ENCODE assay signal across 9 cellular contexts in the genomic region with DNA sequence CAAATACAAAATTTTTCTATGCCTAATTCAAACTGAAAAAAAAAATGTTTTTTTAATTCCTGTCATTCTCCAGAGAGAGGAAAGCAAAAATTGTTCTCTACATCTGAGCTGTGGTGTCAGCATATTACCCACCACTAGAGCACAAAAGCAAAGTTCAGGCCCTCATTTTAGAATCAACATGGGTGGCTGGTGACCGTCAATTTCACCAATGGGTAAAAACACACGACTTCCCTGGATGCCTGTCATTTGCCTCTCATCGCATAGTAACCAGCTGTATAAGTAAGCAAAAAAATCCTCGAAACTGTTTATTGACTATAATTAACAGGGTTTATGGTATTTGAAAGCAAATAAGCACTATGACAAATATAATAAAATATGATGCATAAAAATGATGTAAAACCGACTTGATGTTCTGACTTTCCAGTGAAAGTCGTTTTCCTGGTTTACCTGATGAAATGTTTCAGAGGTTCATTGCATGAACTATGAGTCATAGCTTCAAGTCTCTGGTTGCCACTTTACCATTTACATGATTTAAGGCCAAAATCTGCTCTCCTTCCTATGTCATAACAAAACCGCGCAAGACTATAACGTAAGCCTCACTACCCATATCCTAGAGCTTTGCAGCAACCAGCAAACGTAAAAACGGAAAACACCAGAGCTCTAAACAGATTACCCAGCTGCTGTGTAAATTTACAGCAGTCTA.
DNase-seq lines count a peak whose midpoint lies in the region; TF ChIP-seq lines count a peak whose summit lies in the region.
"Had no signal": no experiment of that assay in that cellular context is flagged by ENCODE, and none has a peak within 500 bp of the region (broad histone marks: within the 10 kb centered on the region; RNA-seq: fewer than 3 reads in every experiment).

No MANE protein-coding gene starts in this region.

- peaks cover 6% of the 10 kb centered on the region for H3K4me1 ChIP-seq in CD8-positive, alpha-beta memory T cell (ENCODE audit: insufficient read depth, low read length)
- H3K4me1 ChIP-seq in Loucy (ENCODE audit: insufficient read depth, low read length, poor library complexity, severe bottlenecking) = no peaks in the 10 kb centered on the region
- peaks cover 7% of the 10 kb centered on the region for H3K4me1 ChIP-seq in mesenchymal stem cell (ENCODE audit: control insufficient read depth, insufficient read depth, low read depth, low read length)
- H3K4me1 ChIP-seq: prostate gland had no signal

- no peak overlapping the region for H3K23ac ChIP-seq in mesenchymal stem cell (ENCODE audit: low read length in 2 of 2)

- H3K27me3 Mint-ChIP-seq in CD8-positive, alpha-beta memory T cell = no peaks in the 10 kb centered on the region

- no peaks in the 10 kb centered on the region for H3K9me2 ChIP-seq in Loucy (replicated peaks; ENCODE audit: low read depth, low read length)

- no peak overlapping the region for H3K27ac ChIP-seq in CD8-positive, alpha-beta memory T cell (ENCODE audit: low read depth, low read length)
- H3K27ac ChIP-seq in mesenchymal stem cell (ENCODE audit: low read length, poor library complexity, severe bottlenecking) = peak overlapping the region; percentile 20
- H3K27ac ChIP-seq: prostate gland had no signal

- peaks cover 0 to 4% (median 0%) of the 10 kb centered on the region in 3 donors for H3K36me3 Mint-ChIP-seq in CD8-positive, alpha-beta memory T cell

- no peaks in the 10 kb centered on the region for H3F3A ChIP-seq in Loucy (ENCODE audit: low read depth)

- H3K14ac ChIP-seq in mesenchymal stem cell (ENCODE audit: low read length in 2 of 2) = no peak overlapping the region

- H2AFZ ChIP-seq in Loucy (ENCODE audit: low read length) (no peak overlapping the region), mesenchymal stem cell (ENCODE audit: low read depth, low read length) (no peak overlapping the region)

- H2BK12ac ChIP-seq in mesenchymal stem cell (ENCODE audit: low read length in 2 of 2) = no peak overlapping the region

- DNase-seq in CD8-positive, alpha-beta memory T cell = peak in 2 of 5 donors; percentile 51 to 54
- peak; percentile 86 for DNase-seq in amniotic epithelial cell (ENCODE audit: low read depth)
- DNase-seq in mesenchymal stem cell = peak; percentile 22
- DNase-seq in activated effector memory CD4-positive, alpha-beta T cell treated with Interleukin-2 at 50 U/mL for 16 hours = no peak
- DNase-seq in retina = no peak
- DNase-seq in stimulated activated CD8-positive, alpha-beta memory T cell treated with anti-CD3 and anti-CD28 coated beads, Interleukin-4, amount 100 ng/mL, for 48 hours = no peak
- no peak for DNase-seq in NCI-H1694 (lab: John Stamatoyannopoulos, UW)

- H4K20me1 ChIP-seq in Loucy (ENCODE audit: insufficient read depth, low read length, poor library complexity, severe bottlenecking) = no peaks in the 10 kb centered on the region

- no peaks in the 10 kb centered on the region for H3K79me1 ChIP-seq in mesenchymal stem cell (replicated peaks; ENCODE audit: low read length, poor library complexity, severe bottlenecking)

- H3K4me3 Mint-ChIP-seq in CD8-positive, alpha-beta memory T cell = peak overlapping the region in 5 of 7 donors; percentile 1 to 52 (median 20)

- H3K9ac ChIP-seq in Loucy (ENCODE audit: low read depth, low read length, poor library complexity, severe bottlenecking) (no peak overlapping the region), mesenchymal stem cell (ENCODE audit: low read length) (no peak overlapping the region)

- no peak overlapping the region for H3K4me3 ChIP-seq in CD8-positive, alpha-beta memory T cell (ENCODE audit: low read length)
- H3K4me3 ChIP-seq in Loucy (ENCODE audit: low read length, poor library complexity, severe bottlenecking) = no peak overlapping the region
- H3K4me3 ChIP-seq in mesenchymal stem cell (ENCODE audit: insufficient read depth in 1 of 2, low read depth in 1 of 2, low read length in 2 of 2) = no peak overlapping the region
- H3K4me3 ChIP-seq: prostate gland had no signal

- CTCF ChIA-PET in CD8-positive, alpha-beta memory T cell (lab: Charles Lee) = interaction anchor here (0.8 to 2.3 kb wide), 9 partner anchors 10 to 60 kb away, joined by 3 to 11 read pairs (median 4); partner anchors contain the start of gene THBS1

- H3K4me2 ChIP-seq in Loucy (ENCODE audit: low read depth, low read length, poor library complexity, severe bottlenecking) (no peak overlapping the region), mesenchymal stem cell (ENCODE audit: low read length, poor library complexity, severe bottlenecking) (no peak overlapping the region)

- H3K9me3 ChIP-seq in CD8-positive, alpha-beta memory T cell (ENCODE audit: low read length) = no peaks in the 10 kb centered on the region
- H3K9me3 ChIP-seq in Loucy (ENCODE audit: insufficient read depth, low read depth, low read length) = no peaks in the 10 kb centered on the region
- no peaks in the 10 kb centered on the region for H3K9me3 ChIP-seq in mesenchymal stem cell (ENCODE audit: control insufficient read depth, low read length)
- H3K9me3 ChIP-seq: prostate gland had no signal

- H2BK5ac ChIP-seq in mesenchymal stem cell (ENCODE audit: low read depth, low read length, poor library complexity, severe bottlenecking) = no peak overlapping the region

- H2AK5ac ChIP-seq in mesenchymal stem cell (ENCODE audit: low read length, severe bottlenecking) = no peak overlapping the region

- no peaks in the 10 kb centered on the region for H3K27me3 ChIP-seq in CD8-positive, alpha-beta memory T cell (ENCODE audit: insufficient read depth, low read length, poor library complexity, severe bottlenecking)
- H3K27me3 ChIP-seq in Loucy (ENCODE audit: insufficient read depth, low read length, poor library complexity, severe bottlenecking) (no peaks in the 10 kb centered on the region), mesenchymal stem cell (ENCODE audit: control insufficient read depth in 1 of 2, insufficient read depth in 1 of 2, low read length in 2 of 2) (no peaks in the 10 kb centered on the region)

- H3K4me1 Mint-ChIP-seq in CD8-positive, alpha-beta memory T cell = peaks cover 37 to 60% (median 39%) of the 10 kb centered on the region in 3 donors

- no peaks in the 10 kb centered on the region for H3K79me2 ChIP-seq in Loucy (ENCODE audit: insufficient read depth, low read length)

- TF ChIP-seq CTCF in Loucy (conservative IDR thresholded peaks at IDR 0.05; ENCODE audit: low read length) = peak; percentile 29

- peaks cover 0 to 2% (median 0%) of the 10 kb centered on the region in 5 donors for H3K9me3 Mint-ChIP-seq in CD8-positive, alpha-beta memory T cell

- H2BK15ac ChIP-seq in mesenchymal stem cell (ENCODE audit: low read depth, poor library complexity, severe bottlenecking) = no peak overlapping the region

- no peak overlapping the region for H3K4ac ChIP-seq in mesenchymal stem cell (ENCODE audit: low read depth in 1 of 2, low read length in 2 of 2)

- POLR2A ChIA-PET in CD8-positive, alpha-beta memory T cell (lab: Charles Lee) = interaction anchor here (1.1 to 1.8 kb wide), 3 partner anchors 13 to 17 kb away, joined by 4 to 7 read pairs (median 5); no protein-coding TSS in a partner anchor

- no peak overlapping the region for H2BK120ac ChIP-seq in mesenchymal stem cell (ENCODE audit: low read depth, low read length)

- no peak overlapping the region for H4K8ac ChIP-seq in mesenchymal stem cell (ENCODE audit: low read length)

- 84% methylated on average over 9 of the region's 11 CpGs for WGBS in mesenchymal stem cell

- no peak overlapping the region for H3K18ac ChIP-seq in mesenchymal stem cell (ENCODE audit: low read depth in 1 of 2, low read length in 2 of 2)

- peak overlapping the region in 7 of 8 donors; percentile 34 to 92 (median 72) for H3K27ac Mint-ChIP-seq in CD8-positive, alpha-beta memory T cell

- H3K36me3 ChIP-seq in CD8-positive, alpha-beta memory T cell (ENCODE audit: insufficient read depth, low read length) = no peaks in the 10 kb centered on the region
- H3K36me3 ChIP-seq in Loucy (ENCODE audit: insufficient read depth, low read length) (no peaks in the 10 kb centered on the region), mesenchymal stem cell (ENCODE audit: control insufficient read depth in 1 of 2, insufficient read depth in 2 of 2, low read depth in 1 of 2, low read length in 2 of 2) (no peaks in the 10 kb centered on the region)
- H3K36me3 ChIP-seq: prostate gland had no signal

- no peak overlapping the region for H4K91ac ChIP-seq in mesenchymal stem cell (ENCODE audit: low read length)

Comparison
In these comparisons a context has a peak if more than half of its experiments do, and no peak if none do; other contexts are left out.
1. DNase-seq: peak in amniotic epithelial cell (single experiment) and mesenchymal stem cell (single experiment); none in activated effector memory CD4-positive, alpha-beta T cell treated with Interleukin-2 at 50 U/mL for 16 hours (single experiment), retina (single experiment), stimulated activated CD8-positive, alpha-beta memory T cell treated with anti-CD3 and anti-CD28 coated beads, Interleukin-4, amount 100 ng/mL, for 48 hours (single experiment) and NCI-H1694 (single experiment).